Comparison of ENCODE assay signal across 8 cellular contexts in genomic region chr10:84715911-84716310, GRCh38.
DNase-seq lines count a peak whose midpoint lies in the region; ATAC-seq and TF ChIP-seq lines count a peak whose summit lies in the region.

No MANE protein-coding gene starts in this region.

- DNase-seq in NCI-H2107 treated with DMSO at 0.1 percent for 48 hours (lab: John Stamatoyannopoulos, UW; ENCODE audit: unreplicated experiment) (peak; percentile 1), NCI-H2107 (lab: John Stamatoyannopoulos, UW) (no peak), GM20000 (ENCODE audit: low spot score) (peak; percentile 25), astrocyte of the hippocampus (ENCODE audit: low read depth, low spot score) (peak; percentile 51), mesothelial cell of epicardium (ENCODE audit: low spot score in 2 of 2, unreplicated experiment in 2 of 2) (no peak), occipital lobe (lab: John Stamatoyannopoulos, UW) (no peak)

- no peak for TF ChIP-seq EP300 in Ishikawa (IDR thresholded peaks at IDR 0.05; ENCODE audit: borderline replicate concordance)

- no peak overlapping the region for H3K27ac Mint-ChIP-seq in mesothelial cell of epicardium

- no peaks in the 10 kb centered on the region for H3K36me3 Mint-ChIP-seq in mesothelial cell of epicardium

- TF ChIP-seq CTCF in GM20000 (IDR thresholded peaks at IDR 0.05; ENCODE audit: extremely low read depth, missing control alignments), result peak; percentile 71
- TF ChIP-seq CTCF in mesothelial cell of epicardium (IDR thresholded peaks at IDR 0.05; ENCODE audit: unreplicated experiment), result peak; percentile 59

- no peak for ATAC-seq in HG03196 (IDR thresholded peaks at IDR 0.05; ENCODE audit: unreplicated experiment)

- peak; percentile 51; the same call in 1 of the 2 replicates for TF ChIP-seq RAD21 in Ishikawa (IDR thresholded peaks at IDR 0.05; ENCODE audit: low read depth)

- H3K4me3 Mint-ChIP-seq in mesothelial cell of epicardium, result no peak overlapping the region

- peaks cover 17% of the 10 kb centered on the region for H3K27me3 Mint-ChIP-seq in mesothelial cell of epicardium (ENCODE audit: low read depth)

- H3K4me1 Mint-ChIP-seq in mesothelial cell of epicardium, result no peaks in the 10 kb centered on the region

- H3K9me3 Mint-ChIP-seq in mesothelial cell of epicardium, result no peaks in the 10 kb centered on the region

TF ChIP-seq in Ishikawa, 13 proteins besides CTCF, POLR2A, EP300 and RAD21:
- no peak for TF ChIP-seq EGR1 (IDR thresholded peaks at IDR 0.05)
- no peak for TF ChIP-seq YY1 (IDR thresholded peaks at IDR 0.05; ENCODE audit: low read depth)
- TF ChIP-seq MAX (IDR thresholded peaks at IDR 0.05), result no peak
- no peak for TF ChIP-seq TEAD4 (IDR thresholded peaks at IDR 0.05)
- no peak for TF ChIP-seq USF1 (IDR thresholded peaks at IDR 0.05)
- no peak for TF ChIP-seq FOXM1 (IDR thresholded peaks at IDR 0.05; ENCODE audit: borderline replicate concordance, low read depth)
- TF ChIP-seq ZBTB7A (IDR thresholded peaks at IDR 0.05; ENCODE audit: low read depth), result no peak
- no peak for TF ChIP-seq TAF1 (IDR thresholded peaks at IDR 0.05; ENCODE audit: low read depth)
- no peak for TF ChIP-seq CREB1 (IDR thresholded peaks at IDR 0.05; ENCODE audit: low read depth)
- TF ChIP-seq TCF12 (IDR thresholded peaks at IDR 0.05; ENCODE audit: low read depth), result no peak
TF ChIP-seq in Ishikawa: peak in this region for 0.

Comparison
In these comparisons a context has a peak if more than half of its experiments do, and no peak if none do; other contexts are left out.
1. DNase-seq: peak in NCI-H2107 treated with DMSO at 0.1 percent for 48 hours (single experiment), GM20000 (single experiment) and astrocyte of the hippocampus (single experiment); none in NCI-H2107 (single experiment), mesothelial cell of epicardium (0 of 2) and occipital lobe (single experiment).